Comparison of ENCODE assay signal across 1 cellular context in genomic region chr9:134373269-134373668, GRCh38.
A peak's percentile ranks its signal among the peaks of the same experiment; 100 is the strongest.
TF ChIP-seq lines count a peak whose summit lies in the region.

No MANE protein-coding gene starts in this region.

TF ChIP-seq in HepG2, 621 proteins besides CTCF, POLR2A, EP300 and RAD21 (continued from another document):
- TF ChIP-seq ZNF629 (CRISPR knock-in tag; conservative IDR thresholded peaks at IDR 0.05) (peak; percentile 94), HNRNPL (IDR thresholded peaks at IDR 0.05; ENCODE audit: low read depth, low read length) (0 out of 2 replicates have a peak, but pooled peaks have one; percentile 42)
